In genomic region chr2:109145286-109145685, GRCh38 we compare ENCODE assay signal across 17 cellular contexts. TPM values are rescaled to one million over a fixed set of nuclear protein-coding genes. Genes with fewer than 3 reads are reported as not detected.
DNase-seq lines count a peak whose midpoint lies in the region; ATAC-seq and TF ChIP-seq lines count a peak whose summit lies in the region.
"Had no signal": no experiment of that assay in that cellular context is flagged by ENCODE, and none has a peak within 500 bp of the region (broad histone marks: within the 10 kb centered on the region; RNA-seq: fewer than 3 reads in every experiment).

No MANE protein-coding gene starts in this region.

- no peak overlapping the region for H2BK15ac ChIP-seq in IMR-90 (ENCODE audit: low read depth, low read length)

- H2BK20ac ChIP-seq in IMR-90 (ENCODE audit: low read depth, low read length) = no peak overlapping the region

- H4K5ac ChIP-seq in IMR-90 (ENCODE audit: low read depth, low read length) = no peak overlapping the region

- no peak overlapping the region for H4K91ac ChIP-seq in IMR-90 (ENCODE audit: insufficient read depth, low read depth, low read length)

- peak overlapping the region in 4 of 11 experiments; percentile 3 to 57 (median 34); a peak in 6 of 22 replicates for H3K27ac ChIP-seq in BLaER1 treated with 17β-estradiol and CSF1 and Interleukin-3, amounts not matched to agents 10 nM and 100 nM
- no peak overlapping the region for H3K27ac ChIP-seq in IMR-90 (ENCODE audit: insufficient read depth, low read length)
- H3K27ac ChIP-seq: A549 had no signal

- H3K36me3 ChIP-seq in BLaER1 treated with 17β-estradiol and CSF1 and Interleukin-3, amounts not matched to agents 10 nM and 100 nM = peaks cover 0 to 27% (median 6%) of the 10 kb centered on the region in 11 experiments; a peak in 9 of 22 replicates
- no peaks in the 10 kb centered on the region for H3K36me3 ChIP-seq in IMR-90 (ENCODE audit: control insufficient read depth, insufficient read depth, low read length)

- no peak overlapping the region for H2AFZ ChIP-seq in IMR-90 (replicated peaks; ENCODE audit: low read length, poor library complexity)

- TF ChIP-seq RAD21 in IMR-90 (IDR thresholded peaks at IDR 0.05; ENCODE audit: low read length) = no peak

- peak overlapping the region; percentile 48 to 96 (median 73); a peak in 15 of 22 replicates for H3K4me2 ChIP-seq in BLaER1 treated with 17β-estradiol and CSF1 and Interleukin-3, amounts not matched to agents 10 nM and 100 nM
- H3K4me2 ChIP-seq in IMR-90 (ENCODE audit: low read depth, low read length) = no peak overlapping the region
- H3K4me2 ChIP-seq: A549 had no signal

- no peak overlapping the region for H2BK120ac ChIP-seq in IMR-90 (ENCODE audit: low read depth, low read length)

- no peak for TF ChIP-seq CTCF in IMR-90 (conservative IDR thresholded peaks at IDR 0.05; ENCODE audit: low read depth, low read length)
- TF ChIP-seq CTCF in nephron progenitor cell (IDR thresholded peaks at IDR 0.05) = no peak

- DNase-seq in IMR-90 (no peak), nephron progenitor cell (no peak), SKM-1 (lab: John Stamatoyannopoulos, UW; ENCODE audit: unreplicated experiment) (no peak), NCI-H748 (lab: John Stamatoyannopoulos, UW; ENCODE audit: unreplicated experiment) (no peak), posterior cingulate gyrus (no peak)
- no peak for DNase-seq in central memory CD8-positive, alpha-beta T cell (ENCODE audit: low spot score in 2 of 2)
- DNase-seq: C1 segment of cervical spinal cord; CD8-positive, alpha-beta T cell; COR-L47; DMS153; DMS79 treated with DMSO at 0.1 percent for 48 hours; EL; GOT3; H9 had no signal

- peaks cover 28% of the 10 kb centered on the region for H3K4me1 Mint-ChIP-seq in central memory CD8-positive, alpha-beta T cell
- peaks cover 22% of the 10 kb centered on the region for H3K4me1 Mint-ChIP-seq in nephron progenitor cell
- H3K4me1 Mint-ChIP-seq: H9 had no signal

- in situ Hi-C loops in IMR-90 (cut with MboI; ENCODE audit: low sequenced_read_pairs) = loop anchor here (25.0 kb wide), 1 partner anchor 192 kb away; no protein-coding TSS in a partner anchor

- BruUV-seq in IMR-90 (replicated peaks; lab: Mats Ljungman, UMichigan) = no TSS peak

- H3K23ac ChIP-seq in IMR-90 (ENCODE audit: low read depth, low read length) = 0 out of 2 replicates have a peak overlapping the region, but pooled peaks have one; percentile 7

- H3K27me3 Mint-ChIP-seq in central memory CD8-positive, alpha-beta T cell = peaks cover 50% of the 10 kb centered on the region
- H3K27me3 Mint-ChIP-seq in nephron progenitor cell (ENCODE audit: low read depth, poor library complexity) = peaks cover 5% of the 10 kb centered on the region

- no peaks in the 10 kb centered on the region for H3K9me3 Mint-ChIP-seq in central memory CD8-positive, alpha-beta T cell
- H3K9me3 Mint-ChIP-seq in nephron progenitor cell = no peaks in the 10 kb centered on the region
- H3K9me3 Mint-ChIP-seq: CD8-positive, alpha-beta T cell; H9 had no signal

- no peak overlapping the region for H2BK5ac ChIP-seq in IMR-90 (ENCODE audit: low read depth, low read length, poor library complexity, severe bottlenecking)

- ATAC-seq in IMR-90 (ENCODE audit: low read depth) = no peak
- ATAC-seq in central memory CD8-positive, alpha-beta T cell (replicated peaks; ENCODE audit: extremely low read depth, poor library complexity, severe bottlenecking) = no peak
- no peak for ATAC-seq in HG03565 (IDR thresholded peaks at IDR 0.05; ENCODE audit: unreplicated experiment)
- ATAC-seq: A549 had no signal

- H3K14ac ChIP-seq in IMR-90 (replicated peaks; ENCODE audit: low read depth, low read length) = no peak overlapping the region

- no peak overlapping the region for H4K8ac ChIP-seq in IMR-90 (ENCODE audit: low read depth in 2 of 2, low read length in 2 of 2)

- H3K27me3 ChIP-seq in BLaER1 treated with 17β-estradiol and CSF1 and Interleukin-3, amounts not matched to agents 10 nM and 100 nM = no peaks in the 10 kb centered on the region
- no peaks in the 10 kb centered on the region for H3K27me3 ChIP-seq in IMR-90 (ENCODE audit: control insufficient read depth, insufficient read depth, low read length)

- CTCF ChIA-PET in IMR-90 (lab: Yijun Ruan, JAX) = no interaction called here

- POLR2A ChIA-PET in IMR-90 (lab: Charles Lee; ENCODE audit: unreplicated experiment) = no interaction called here

- peaks cover 54 to 93% of the 10 kb centered on the region in 2 experiments for H3K79me1 ChIP-seq in IMR-90 (ENCODE audit: low read depth in 1 of 2, low read length in 2 of 2)

- intact Hi-C loops in IMR-90 (cut with micrococcal nuclease) (loop anchor here (1.0 kb wide), 1 partner anchor 41 kb away; no protein-coding TSS in a partner anchor), posterior cingulate gyrus (cut with DNase I) (no loop called here)

- H2AK5ac ChIP-seq in IMR-90 (ENCODE audit: low read depth, low read length) = no peak overlapping the region

- peaks cover 67 to 99% (median 97%) of the 10 kb centered on the region in 11 experiments for H4K20me1 ChIP-seq in BLaER1 treated with 17β-estradiol and CSF1 and Interleukin-3, amounts not matched to agents 10 nM and 100 nM
- H4K20me1 ChIP-seq in IMR-90 (ENCODE audit: insufficient read depth, low read length) = peaks cover 93% of the 10 kb centered on the region

- peaks cover 0 to 9% (median 0%) of the 10 kb centered on the region in 11 experiments; a peak in 4 of 22 replicates for H3K9me3 ChIP-seq in BLaER1 treated with 17β-estradiol and CSF1 and Interleukin-3, amounts not matched to agents 10 nM and 100 nM (replicated peaks in 1 of 11)
- no peaks in the 10 kb centered on the region for H3K9me3 ChIP-seq in IMR-90 (ENCODE audit: control insufficient read depth, insufficient read depth, low read length)
- H3K9me3 ChIP-seq: A549 had no signal

- no peak overlapping the region for H3K18ac ChIP-seq in IMR-90 (ENCODE audit: low read depth, low read length)

- peaks cover 59 to 95% (median 83%) of the 10 kb centered on the region in 10 experiments for H3K4me1 ChIP-seq in BLaER1 treated with 17β-estradiol and CSF1 and Interleukin-3, amounts not matched to agents 10 nM and 100 nM
- H3K4me1 ChIP-seq in IMR-90 (ENCODE audit: control insufficient read depth, insufficient read depth, low read length) = peaks cover 16% of the 10 kb centered on the region
- H3K4me1 ChIP-seq: A549 had no signal

- 67% methylated on average over 1 of the region's 12 CpGs; no CpG with 5 or more reads in 1 of the 2 experiments for whole genome bisulfite sequencing in IMR-90 (ENCODE audit: extremely low coverage in 2 of 2, insufficient read length in 1 of 2), 2 experiments

- H3K56ac ChIP-seq in IMR-90 (ENCODE audit: extremely low read depth, insufficient read depth, low read length) = no peak overlapping the region

- H3K4me3 Mint-ChIP-seq in central memory CD8-positive, alpha-beta T cell = no peak overlapping the region
- no peak overlapping the region for H3K4me3 Mint-ChIP-seq in nephron progenitor cell
- H3K4me3 Mint-ChIP-seq: CD8-positive, alpha-beta T cell; H9 had no signal

- dilution Hi-C loops in IMR-90 (cut with HindIII; ENCODE audit: low sequenced_read_pairs, unreplicated experiment) = no loop called here

- H3K27ac Mint-ChIP-seq in central memory CD8-positive, alpha-beta T cell (ENCODE audit: low read depth) = peak overlapping the region; percentile 41
- peak overlapping the region; percentile 81 for H3K27ac Mint-ChIP-seq in nephron progenitor cell

- no peak overlapping the region for H3K4ac ChIP-seq in IMR-90 (ENCODE audit: low read depth, low read length)

- H2AK9ac ChIP-seq in IMR-90 (replicated peaks; ENCODE audit: low read depth, low read length, poor library complexity) = no peak overlapping the region

- 0 out of 22 replicates have a peak overlapping the region, but pooled peaks of 1 of the 11 experiments have one; percentile 3 for H3K9ac ChIP-seq in BLaER1 treated with 17β-estradiol and CSF1 and Interleukin-3, amounts not matched to agents 10 nM and 100 nM
- H3K9ac ChIP-seq in IMR-90 (ENCODE audit: low read depth, low read length) = no peak overlapping the region

- TF ChIP-seq POLR2A in IMR-90 (IDR thresholded peaks at IDR 0.05; ENCODE audit: low read depth, low read length) = no peak

- H3K36me3 Mint-ChIP-seq in central memory CD8-positive, alpha-beta T cell (ENCODE audit: insufficient read depth) = peaks cover 1% of the 10 kb centered on the region
- H3K36me3 Mint-ChIP-seq in nephron progenitor cell (ENCODE audit: low read depth) = no peaks in the 10 kb centered on the region
- H3K36me3 Mint-ChIP-seq: CD8-positive, alpha-beta T cell had no signal

- H3K4me3 ChIP-seq in BLaER1 treated with 17β-estradiol and CSF1 and Interleukin-3, amounts not matched to agents 10 nM and 100 nM = no peak overlapping the region
- no peak overlapping the region for H3K4me3 ChIP-seq in IMR-90 (ENCODE audit: insufficient read depth, low read depth, low read length)
- H3K4me3 ChIP-seq: A549 had no signal

- H3K9me1 ChIP-seq in IMR-90 (ENCODE audit: insufficient read depth, low read length) = peaks cover 44% of the 10 kb centered on the region

TF ChIP-seq in IMR-90, 13 proteins besides CTCF, POLR2A, EP300 and RAD21:
- TF ChIP-seq BHLHE40 (IDR thresholded peaks at IDR 0.05; ENCODE audit: low read depth, low read length) (no peak), MXI1 (IDR thresholded peaks at IDR 0.05; ENCODE audit: borderline replicate concordance, low read depth, low read length) (no peak), MAZ (IDR thresholded peaks at IDR 0.05; ENCODE audit: borderline replicate concordance, low read depth, low read length) (no peak), CHD1 (IDR thresholded peaks at IDR 0.05; ENCODE audit: low read depth, low read length) (no peak), MAFK (IDR thresholded peaks at IDR 0.05; ENCODE audit: low read depth, low read length) (no peak), USF2 (IDR thresholded peaks at IDR 0.05; ENCODE audit: low read depth, low read length) (no peak), RCOR1 (IDR thresholded peaks at IDR 0.05; ENCODE audit: insufficient replicate concordance, low read length) (no peak)

RNA-seq across cellular contexts. Expression of gene SH3RF3, which starts 16.3 kb away (rescaled TPM):
- total RNA-seq in IMR-90 (2012; rRNA removed) = 3.4 and 3.9 TPM in 2 replicates
- polyA plus RNA-seq in IMR-90 (2012; rRNA removed) = 5.3 and 5.7 TPM in 2 replicates
- 2.9 and 5.9 TPM in 2 replicates for polyA plus RNA-seq in IMR-90 (2012; cell fraction: cytosol; rRNA removed)
- polyA plus RNA-seq in IMR-90 (2012; cell fraction: nucleus; rRNA removed; ENCODE audit: low replicate concordance) = 10.7 and 11.0 TPM in 2 replicates
